ENCODE assay signal across 19 cellular contexts in genomic region chr1:113253979-113254378, GRCh38.
DNase-seq lines count a peak whose midpoint lies in the region; ATAC-seq, FAIRE-seq and TF ChIP-seq lines count a peak whose summit lies in the region.
"Had no signal": no experiment of that assay in that cellular context is flagged by ENCODE, and none has a peak within 500 bp of the region (broad histone marks: within the 10 kb centered on the region; RNA-seq: fewer than 3 reads in every experiment).

No MANE protein-coding gene starts in this region.

- intact Hi-C loops in colonic mucosa (cut with DNase I) = no loop called here
- intact Hi-C loops in pancreas (cut with DNase I) = no loop called here
- intact Hi-C loops in head of caudate nucleus (cut with DNase I) = no loop called here

- peak; percentile 9 for DNase-seq in DMS79 treated with DMSO at 0.1 percent for 48 hours (lab: John Stamatoyannopoulos, UW)
- no peak for DNase-seq in DMS79 (lab: John Stamatoyannopoulos, UW)
- DNase-seq in DMS53 (lab: John Stamatoyannopoulos, UW) = peak; percentile 58
- DNase-seq in colonic mucosa = no peak
- DNase-seq in pancreas = no peak
- DNase-seq in NAMALWA (ENCODE audit: low spot score) = no peak
- no peak for DNase-seq in activated CD4-positive, alpha-beta T cell treated with anti-CD3 and anti-CD28 coated beads for 1 hour
- DNase-seq in head of caudate nucleus = no peak
- DNase-seq: DMS153, NCI-H1694 treated with DMSO at 0.1 percent for 48 hours, NCI-H2227 treated with DMSO at 0.1 percent for 48 hours, NCI-H748 treated with DMSO at 0.1 percent for 48 hours, Peyer's patch, Right ventricle myocardium superior, SK-N-SH had no signal

- peaks cover 8% of the 10 kb centered on the region for H3K4me1 ChIP-seq in colonic mucosa
- H3K4me1 ChIP-seq in pancreas = peaks cover 31 to 44% (median 34%) of the 10 kb centered on the region in 3 donors
- H3K4me1 ChIP-seq: BLaER1 had no signal

- no peak for FAIRE-seq in pancreas (lab: Jason Lieb, UNC)
- FAIRE-seq: GM12878, GM18507, HTR-8/SVneo had no signal

- TF ChIP-seq CTCF in colonic mucosa (IDR thresholded peaks at IDR 0.05) (no peak), pancreas (IDR thresholded peaks at IDR 0.05) (no peak)

- H3K9me3 ChIP-seq in colonic mucosa (no peaks in the 10 kb centered on the region), pancreas (no peaks in the 10 kb centered on the region)
- H3K9me3 ChIP-seq: BLaER1, Peyer's patch, SK-N-SH had no signal

- ATAC-seq in pancreas = peak; percentile 22 to 39 (median 26)
- ATAC-seq: GM12878 had no signal

- H3K27ac ChIP-seq in colonic mucosa (peak overlapping the region; percentile 53), pancreas (peak overlapping the region in 3 of 4 donors; percentile 28 to 84 (median 57))
- H3K27ac ChIP-seq: BLaER1 had no signal

- H3K4me3 ChIP-seq in colonic mucosa (no peak overlapping the region), pancreas (no peak overlapping the region)
- H3K4me3 ChIP-seq: BLaER1, GM12878, Peyer's patch had no signal

- H3K36me3 ChIP-seq in colonic mucosa (no peaks in the 10 kb centered on the region), pancreas (no peaks in the 10 kb centered on the region)
- H3K36me3 ChIP-seq: BLaER1, Peyer's patch had no signal

- H3K27me3 ChIP-seq in colonic mucosa (no peaks in the 10 kb centered on the region), pancreas (no peaks in the 10 kb centered on the region)
- H3K27me3 ChIP-seq: BLaER1, Peyer's patch had no signal

- H3K9ac ChIP-seq in colonic mucosa (ENCODE audit: low read depth in 2 of 2, low read length in 2 of 2) = peak overlapping the region; percentile 33 to 59
- H3K9ac ChIP-seq: BLaER1, SK-N-SH had no signal

- WGBS in pancreas, 2 donors = 12 to 14% methylated on average over 2 of the region's 2 CpGs

Comparison
In these comparisons a context has a peak if more than half of its experiments do, and no peak if none do; other contexts are left out.
1. DNase-seq: peak in DMS79 treated with DMSO at 0.1 percent for 48 hours (single experiment) and DMS53 (single experiment); none in DMS79 (single experiment), colonic mucosa (single experiment), pancreas (0 of 6), NAMALWA (single experiment), activated CD4-positive, alpha-beta T cell treated with anti-CD3 and anti-CD28 coated beads for 1 hour (single experiment) and head of caudate nucleus (0 of 42).